9 cellular contexts compared by ENCODE assay signal in genomic region chr2:54669677-54670484, GRCh38. TPM values are rescaled to one million over a fixed set of nuclear protein-coding genes. Genes with fewer than 3 reads are reported as not detected.
DNase-seq lines count a peak whose midpoint lies in the region; TF ChIP-seq lines count a peak whose summit lies in the region.
"Had no signal": no experiment of that assay in that cellular context is flagged by ENCODE, and none has a peak within 500 bp of the region (broad histone marks: within the 10 kb centered on the region; RNA-seq: fewer than 3 reads in every experiment).

No MANE protein-coding gene starts in this region.

- peaks cover 31 to 48% (median 35%) of the 10 kb centered on the region in 3 donors for H3K4me1 ChIP-seq in skeletal muscle tissue (ENCODE audit: control insufficient read depth in 3 of 3, insufficient read depth in 3 of 3, low read length in 3 of 3)
- H3K4me1 ChIP-seq in effector memory CD4-positive, alpha-beta T cell (ENCODE audit: control insufficient read depth, insufficient read depth, low read length, poor library complexity, severe bottlenecking), result no peaks in the 10 kb centered on the region

- H3K36me3 ChIP-seq in skeletal muscle tissue (ENCODE audit: control insufficient read depth in 3 of 3, insufficient read depth in 3 of 3, low read length in 3 of 3) (peaks cover 17 to 35% (median 20%) of the 10 kb centered on the region in 3 donors), H7 (replicated peaks; ENCODE audit: control insufficient read depth, insufficient read depth, low read length) (peaks cover 28% of the 10 kb centered on the region)
- peaks cover 47% of the 10 kb centered on the region for H3K36me3 ChIP-seq in effector memory CD4-positive, alpha-beta T cell (ENCODE audit: control insufficient read depth, insufficient read depth, low read length)

- H3K27ac ChIP-seq in skeletal muscle tissue (ENCODE audit: low read depth, low read length), result peak overlapping the region; percentile 48
- no peak overlapping the region for H3K27ac ChIP-seq in effector memory CD4-positive, alpha-beta T cell (ENCODE audit: insufficient read depth, low read length, poor library complexity, severe bottlenecking)

- H3K9ac ChIP-seq in skeletal muscle tissue (ENCODE audit: low read depth in 1 of 3, low read length in 3 of 3), result no peak overlapping the region

- TF ChIP-seq CTCF in fibroblast of villous mesenchyme (IDR thresholded peaks at IDR 0.05; ENCODE audit: insufficient read depth, low read depth, low read length), result no peak

- H3K27me3 ChIP-seq in skeletal muscle tissue (ENCODE audit: control insufficient read depth in 3 of 3, insufficient read depth in 3 of 3, low read length in 3 of 3) (no peaks in the 10 kb centered on the region), H7 (ENCODE audit: control insufficient read depth, insufficient read depth, low read length) (no peaks in the 10 kb centered on the region)
- no peaks in the 10 kb centered on the region for H3K27me3 ChIP-seq in effector memory CD4-positive, alpha-beta T cell (replicated peaks; ENCODE audit: control insufficient read depth, insufficient read depth, low read length, poor library complexity, severe bottlenecking)

- DNase-seq in GF-D8 (lab: John Stamatoyannopoulos, UW), result peak; percentile 22
- DNase-seq in SIG-M5 treated with dmso at 0.1 percent for 504 hours (lab: John Stamatoyannopoulos, UW; ENCODE audit: unreplicated experiment), result peak; percentile 83
- peak; percentile 99 for DNase-seq in fibroblast of villous mesenchyme (ENCODE audit: low read depth)
- no peak for DNase-seq in effector memory CD4-positive, alpha-beta T cell
- no peak for DNase-seq in H7
- no peak for DNase-seq in activated T-cell treated with anti-CD3 and anti-CD28 coated beads, Interleukin-2, amount 50 U/mL, for 1 hour
- DNase-seq in NCI-H2081 (lab: John Stamatoyannopoulos, UW), result no peak
- DNase-seq: activated CD4-positive, alpha-beta T cell treated with anti-CD3 and anti-CD28 coated beads, Interleukin-2, amount 50 U/mL, for 48 hours had no signal

- no peaks in the 10 kb centered on the region for H3K9me3 ChIP-seq in skeletal muscle tissue (ENCODE audit: control insufficient read depth in 3 of 3, low read length in 3 of 3)
- no peaks in the 10 kb centered on the region for H3K9me3 ChIP-seq in effector memory CD4-positive, alpha-beta T cell (ENCODE audit: control insufficient read depth, low read length)

- no peak overlapping the region for H3K4me3 ChIP-seq in fibroblast of villous mesenchyme (ENCODE audit: low read depth, low read length)
- H3K4me3 ChIP-seq in skeletal muscle tissue (ENCODE audit: low read length in 3 of 3), result no peak overlapping the region
- H3K4me3 ChIP-seq in effector memory CD4-positive, alpha-beta T cell (ENCODE audit: insufficient read depth, low read depth, low read length, poor library complexity, severe bottlenecking), result no peak overlapping the region
- H3K4me3 ChIP-seq in H7 (ENCODE audit: insufficient read depth, low read depth, low read length), result no peak overlapping the region

RNA-seq across cellular contexts. Expression of gene EML6, which starts 53.6 kb away (rescaled TPM):
- total RNA-seq in fibroblast of villous mesenchyme (0.32 and 1.3 TPM in 2 replicates), skeletal muscle tissue (10.4 TPM)
- 0.52 and 1.0 TPM in 2 replicates for total RNA-seq in H7 (2014; rRNA removed; shearing (Covaris generic))

Comparison
In these comparisons a context has a peak if more than half of its experiments do, and no peak if none do; other contexts are left out.
1. DNase-seq: peak in GF-D8 (single experiment), SIG-M5 treated with dmso at 0.1 percent for 504 hours (single experiment) and fibroblast of villous mesenchyme (single experiment); none in effector memory CD4-positive, alpha-beta T cell (0 of 3), H7 (single experiment), activated T-cell treated with anti-CD3 and anti-CD28 coated beads, Interleukin-2, amount 50 U/mL, for 1 hour (single experiment) and NCI-H2081 (0 of 2).